ENCODE assay signal across 8 cellular contexts in genomic region chr12:7142057-7142644, GRCh38. TPM values are rescaled to one million over a fixed set of nuclear protein-coding genes. Genes with fewer than 3 reads are reported as not detected.
DNase-seq lines count a peak whose midpoint lies in the region; ATAC-seq and TF ChIP-seq lines count a peak whose summit lies in the region.

No MANE protein-coding gene starts in this region.

- 66% methylated on average over 5 of the region's 5 CpGs for WGBS in esophagus muscularis mucosa

- H3K27me3 ChIP-seq in AG04450 (ENCODE audit: control insufficient read depth, insufficient read depth, low read length) (no peaks in the 10 kb centered on the region), esophagus muscularis mucosa (no peaks in the 10 kb centered on the region), vagina (no peaks in the 10 kb centered on the region)

- no peak for TF ChIP-seq POLR2A in esophagus muscularis mucosa (IDR thresholded peaks at IDR 0.05; ENCODE audit: low read depth)
- no peak for TF ChIP-seq POLR2A in vagina (IDR thresholded peaks at IDR 0.05)

- H3K27ac ChIP-seq in AG04450 (ENCODE audit: low read depth, low read length) (no peak overlapping the region), esophagus muscularis mucosa (replicated peaks in 1 of 4) (no peak overlapping the region), vagina (no peak overlapping the region)

- H3K4me1 ChIP-seq in esophagus muscularis mucosa, result peaks cover 0 to 11% (median 0%) of the 10 kb centered on the region in 4 donors
- H3K4me1 ChIP-seq in vagina, result no peaks in the 10 kb centered on the region

- CTCF ChIA-PET in AG04450 (lab: Charles Lee), result interaction anchor here (0.6 to 2.8 kb wide), 15 partner anchors 13 to 558 kb away, joined by 3 to 21 read pairs (median 6); partner anchors contain the start of gene PEX5
- CTCF ChIA-PET in activated CD8-positive, alpha-beta T cell treated with anti-CD3 and anti-CD28 coated beads, Interleukin-2, amount 10 ng/mL, durations not matched to agents 7 days and 5 days (lab: Charles Lee), result interaction anchor here (0.6 to 2.9 kb wide), 10 partner anchors 9 to 496 kb away, joined by 3 to 12 read pairs (median 4); partner anchors contain the start of gene PEX5

- peak; percentile 75 for ATAC-seq in activated CD8-positive, alpha-beta T cell treated with anti-CD3 and anti-CD28 coated beads, Interleukin-2, amount 10 ng/mL, durations not matched to agents 7 days and 5 days
- ATAC-seq in HG03354 (IDR thresholded peaks at IDR 0.05; ENCODE audit: poor library complexity, severe bottlenecking, unreplicated experiment), result no peak

- H3K27me3 Mint-ChIP-seq in activated CD8-positive, alpha-beta T cell treated with anti-CD3 and anti-CD28 coated beads, Interleukin-2, amount 10 ng/mL, durations not matched to agents 7 days and 5 days (ENCODE audit: low read depth), result no peaks in the 10 kb centered on the region
- H3K27me3 Mint-ChIP-seq in neural crest cell (ENCODE audit: low read depth), result no peaks in the 10 kb centered on the region

- H3K9me3 Mint-ChIP-seq in activated CD8-positive, alpha-beta T cell treated with anti-CD3 and anti-CD28 coated beads, Interleukin-2, amount 10 ng/mL, durations not matched to agents 7 days and 5 days (ENCODE audit: insufficient read depth), result no peaks in the 10 kb centered on the region
- H3K9me3 Mint-ChIP-seq in neural crest cell, result no peaks in the 10 kb centered on the region

- H3K9me3 ChIP-seq in AG04450 (ENCODE audit: control insufficient read depth, insufficient read depth, low read length), result no peaks in the 10 kb centered on the region
- H3K9me3 ChIP-seq in esophagus muscularis mucosa, result no peaks in the 10 kb centered on the region
- H3K9me3 ChIP-seq in vagina, result no peaks in the 10 kb centered on the region

- POLR2A ChIA-PET in AG04450 (lab: Yijun Ruan, JAX), result no interaction called here
- POLR2A ChIA-PET in activated CD8-positive, alpha-beta T cell treated with anti-CD3 and anti-CD28 coated beads, Interleukin-2, amount 10 ng/mL, durations not matched to agents 7 days and 5 days (lab: Charles Lee), result interaction anchor here (0.6 kb wide), 1 partner anchor 20 kb away, joined by 3 read pairs; no protein-coding TSS in a partner anchor

- H3K36me3 ChIP-seq in esophagus muscularis mucosa (peaks cover 0 to 57% (median 9%) of the 10 kb centered on the region in 4 donors), vagina (peaks cover 0 to 8% of the 10 kb centered on the region in 2 donors)

- H3K36me3 Mint-ChIP-seq in activated CD8-positive, alpha-beta T cell treated with anti-CD3 and anti-CD28 coated beads, Interleukin-2, amount 10 ng/mL, durations not matched to agents 7 days and 5 days (ENCODE audit: low read depth), result peaks cover 68% of the 10 kb centered on the region
- peaks cover 19% of the 10 kb centered on the region for H3K36me3 Mint-ChIP-seq in neural crest cell (ENCODE audit: low read depth)

- DNase-seq in AG04450 (ENCODE audit: low read depth, low spot score) (no peak), GM19240 (ENCODE audit: insufficient read length, low spot score) (peak; percentile 32), NCI-H82 (lab: John Stamatoyannopoulos, UW) (peak; percentile 77), esophagus muscularis mucosa (ENCODE audit: extremely low spot score) (no peak), neural crest cell (ENCODE audit: low read depth, low spot score) (peak; percentile 60), vagina (ENCODE audit: extremely low spot score in 2 of 2) (no peak)
- DNase-seq in activated CD8-positive, alpha-beta T cell treated with anti-CD3 and anti-CD28 coated beads, Interleukin-2, amount 10 ng/mL, durations not matched to agents 7 days and 5 days, result peak; percentile 69

- peak overlapping the region; percentile 23 for H3K27ac Mint-ChIP-seq in activated CD8-positive, alpha-beta T cell treated with anti-CD3 and anti-CD28 coated beads, Interleukin-2, amount 10 ng/mL, durations not matched to agents 7 days and 5 days
- H3K27ac Mint-ChIP-seq in neural crest cell (ENCODE audit: unreplicated experiment), result no peak overlapping the region

- H3K4me1 Mint-ChIP-seq in activated CD8-positive, alpha-beta T cell treated with anti-CD3 and anti-CD28 coated beads, Interleukin-2, amount 10 ng/mL, durations not matched to agents 7 days and 5 days (ENCODE audit: low read depth), result no peaks in the 10 kb centered on the region
- peaks cover 5% of the 10 kb centered on the region for H3K4me1 Mint-ChIP-seq in neural crest cell

- H3K4me3 Mint-ChIP-seq in activated CD8-positive, alpha-beta T cell treated with anti-CD3 and anti-CD28 coated beads, Interleukin-2, amount 10 ng/mL, durations not matched to agents 7 days and 5 days, result no peak overlapping the region
- no peak overlapping the region for H3K4me3 Mint-ChIP-seq in neural crest cell

- TF ChIP-seq CTCF in AG04450 (IDR thresholded peaks at IDR 0.05; ENCODE audit: low read depth, low read length), result peak; percentile 77
- peak; percentile 43 to 67 (median 55) for TF ChIP-seq CTCF in esophagus muscularis mucosa (IDR thresholded peaks at IDR 0.05)
- peak; percentile 77 for TF ChIP-seq CTCF in neural crest cell (conservative IDR thresholded peaks at IDR 0.05)
- TF ChIP-seq CTCF in vagina (IDR thresholded peaks at IDR 0.05), result peak; percentile 27 to 58 (median 39)

- TF ChIP-seq EP300 in esophagus muscularis mucosa (IDR thresholded peaks at IDR 0.05), result no peak

- no peak overlapping the region for H3K4me3 ChIP-seq in AG04450 (ENCODE audit: low read depth, low read length)
- no peak overlapping the region for H3K4me3 ChIP-seq in esophagus muscularis mucosa
- H3K4me3 ChIP-seq in vagina, result no peak overlapping the region

- intact Hi-C loops in esophagus muscularis mucosa (cut with DNase I) (no loop called here), vagina (cut with DNase I) (no loop called here)

RNA-seq across cellular contexts. Expression of gene CLSTN3, which starts 12.0 kb away (rescaled TPM):
- polyA plus RNA-seq in AG04450 (2011; rRNA removed), result 22.3 and 25.3 TPM in 2 replicates
- polyA minus RNA-seq in AG04450 (2011; rRNA and poly(A)+ RNA removed), result 37.0 and 43.2 TPM in 2 replicates
- total RNA-seq in activated CD8-positive, alpha-beta T cell treated with anti-CD3 and anti-CD28 coated beads, Interleukin-2, amount 10 ng/mL, durations not matched to agents 7 days and 5 days, result 10 to 100 TPM; 76.8 to 83.9 TPM
- total RNA-seq in esophagus muscularis mucosa, result 10 to 100 TPM in 3 of 4 donors, 1 to 10 TPM in 1; 9.6 to 25.6 (median 19.3) TPM
- 28.2 and 30.4 TPM in 2 replicates for total RNA-seq in neural crest cell
- 46.2 TPM for total RNA-seq in vagina

RNA-seq across cellular contexts. Expression of gene RBP5, which starts 13.5 kb away (rescaled TPM):
- 0.25 and 0.36 TPM in 2 replicates for polyA plus RNA-seq in AG04450 (2011; rRNA removed)
- not detected in 2 replicates for polyA minus RNA-seq in AG04450 (2011; rRNA and poly(A)+ RNA removed)
- under 1 TPM; 0.29 to 0.42 TPM for total RNA-seq in activated CD8-positive, alpha-beta T cell treated with anti-CD3 and anti-CD28 coated beads, Interleukin-2, amount 10 ng/mL, durations not matched to agents 7 days and 5 days
- total RNA-seq in esophagus muscularis mucosa (1 to 10 TPM in 2 of 4 donors, under 1 TPM in 2; 0.46 to 5.0 (median 0.91) TPM), neural crest cell (0.65 and 1.0 TPM in 2 replicates), vagina (3.7 TPM)

RNA-seq across cellular contexts. Expression of gene C1RL, which starts 33.1 kb away (rescaled TPM):
- 45.3 and 58.7 TPM in 2 replicates for polyA plus RNA-seq in AG04450 (2011; rRNA removed)
- 47.5 and 69.1 TPM in 2 replicates for polyA minus RNA-seq in AG04450 (2011; rRNA and poly(A)+ RNA removed)
- total RNA-seq in activated CD8-positive, alpha-beta T cell treated with anti-CD3 and anti-CD28 coated beads, Interleukin-2, amount 10 ng/mL, durations not matched to agents 7 days and 5 days, result 10 to 100 TPM; 21.5 to 23.3 TPM
- 100 to 1,000 TPM in 1 of 4 donors, 10 to 100 TPM in 3; 64.8 to 159 (median 88.2) TPM for total RNA-seq in esophagus muscularis mucosa
- 12.8 and 15.3 TPM in 2 replicates for total RNA-seq in neural crest cell
- total RNA-seq in vagina, result 122 TPM

RNA-seq across cellular contexts. Expression of gene PEX5, which starts 47.3 kb away (rescaled TPM):
- polyA plus RNA-seq in AG04450 (2011; rRNA removed), result 13.8 and 15.5 TPM in 2 replicates
- 22.7 and 25.2 TPM in 2 replicates for polyA minus RNA-seq in AG04450 (2011; rRNA and poly(A)+ RNA removed)
- total RNA-seq in activated CD8-positive, alpha-beta T cell treated with anti-CD3 and anti-CD28 coated beads, Interleukin-2, amount 10 ng/mL, durations not matched to agents 7 days and 5 days, result 10 to 100 TPM; 19.1 to 21.0 TPM
- 10 to 100 TPM; 32.8 to 53.5 (median 38.4) TPM for total RNA-seq in esophagus muscularis mucosa
- 40.2 and 42.2 TPM in 2 replicates for total RNA-seq in neural crest cell
- 31.2 TPM for total RNA-seq in vagina

RNA-seq across cellular contexts. Expression of gene C1R, which starts 49.9 kb away (rescaled TPM):
- 617 and 795 TPM in 2 replicates for polyA plus RNA-seq in AG04450 (2011; rRNA removed)
- 179 and 240 TPM in 2 replicates for polyA minus RNA-seq in AG04450 (2011; rRNA and poly(A)+ RNA removed)
- total RNA-seq in activated CD8-positive, alpha-beta T cell treated with anti-CD3 and anti-CD28 coated beads, Interleukin-2, amount 10 ng/mL, durations not matched to agents 7 days and 5 days, result 1 to 10 TPM; 3.6 to 3.7 TPM
- total RNA-seq in esophagus muscularis mucosa (100 to 1,000 TPM; 324 to 603 (median 572) TPM), neural crest cell (4.0 and 5.3 TPM in 2 replicates), vagina (830 TPM)

Comparison
In these comparisons a context has a peak if more than half of its experiments do, and no peak if none do; other contexts are left out.
1. DNase-seq: peak in GM19240 (single experiment), NCI-H82 (single experiment), activated CD8-positive, alpha-beta T cell treated with anti-CD3 and anti-CD28 coated beads, Interleukin-2, amount 10 ng/mL, durations not matched to agents 7 days and 5 days (single experiment) and neural crest cell (single experiment); none in AG04450 (single experiment), esophagus muscularis mucosa (single experiment) and vagina (0 of 2).
2. Peak in every context shown above with its lines, with median percentiles within 50 percentile points of each other: CTCF ChIP-seq.